In genomic region chr20:33404281-33404680, GRCh38 we compare ENCODE assay signal across 20 cellular contexts. TPM values are rescaled to one million over a fixed set of nuclear protein-coding genes. Genes with fewer than 3 reads are reported as not detected.
DNase-seq lines count a peak whose midpoint lies in the region; ATAC-seq and TF ChIP-seq lines count a peak whose summit lies in the region.
"Had no signal": no experiment of that assay in that cellular context is flagged by ENCODE, and none has a peak within 500 bp of the region (broad histone marks: within the 10 kb centered on the region; RNA-seq: fewer than 3 reads in every experiment).

No MANE protein-coding gene starts in this region.

- H3K79me2 ChIP-seq in trophoblast cell (ENCODE audit: control insufficient read depth, insufficient read depth, low read length, poor library complexity), result peaks cover 4% of the 10 kb centered on the region

- H3K23ac ChIP-seq in trophoblast cell (ENCODE audit: low read length), result no peak overlapping the region

- H3K4me3 ChIP-seq in epithelial cell of esophagus (ENCODE audit: low read length) (no peak overlapping the region), trophoblast cell (ENCODE audit: low read depth, low read length) (no peak overlapping the region)
- H3K4me3 ChIP-seq: BLaER1, GM12878, GM23338, MG63 had no signal

- no peak overlapping the region for H4K12ac ChIP-seq in trophoblast cell (ENCODE audit: low read depth, low read length)

- peaks cover 3% of the 10 kb centered on the region for H3K79me1 ChIP-seq in trophoblast cell (ENCODE audit: low read length)

- POLR2A ChIA-PET in RWPE1 (lab: Yijun Ruan, JAX; ENCODE audit: low non-redundant PET), result interaction anchor here (0.9 kb wide), 1 partner anchor 39 kb away, joined by 3 read pairs; the partner anchor contains the start of gene SNTA1

- no peak overlapping the region for H3K27ac Mint-ChIP-seq in T-helper 2 cell treated with Interferon-gamma antibody and Interleukin-4, amounts not matched to agents 5 μg/mL and 100 μg/mL, for 36 hours
- no peak overlapping the region for H3K27ac Mint-ChIP-seq in neural crest cell (ENCODE audit: unreplicated experiment)
- H3K27ac Mint-ChIP-seq: GM23338 had no signal

- peaks cover 0 to 7% of the 10 kb centered on the region in 2 experiments for H3K4me1 ChIP-seq in trophoblast cell (ENCODE audit: control insufficient read depth in 1 of 2, insufficient read depth in 2 of 2, low read length in 2 of 2)

- WGBS in trophoblast cell (ENCODE audit: extremely low coverage, insufficient coverage, insufficient read length), result no CpG with 5 or more reads among the region's 2 CpGs

- H3K9me3 ChIP-seq in trophoblast cell (ENCODE audit: insufficient read depth, low read depth, low read length), result peaks cover 3% of the 10 kb centered on the region
- H3K9me3 ChIP-seq: BLaER1, MG63 had no signal

- peaks cover 13% of the 10 kb centered on the region for H3K36me3 Mint-ChIP-seq in T-helper 2 cell treated with Interferon-gamma antibody and Interleukin-4, amounts not matched to agents 5 μg/mL and 100 μg/mL, for 36 hours (ENCODE audit: low read depth)
- peaks cover 9% of the 10 kb centered on the region for H3K36me3 Mint-ChIP-seq in neural crest cell (ENCODE audit: low read depth)

- peaks cover 19% of the 10 kb centered on the region for H3K4me1 Mint-ChIP-seq in T-helper 2 cell treated with Interferon-gamma antibody and Interleukin-4, amounts not matched to agents 5 μg/mL and 100 μg/mL, for 36 hours (ENCODE audit: low read depth)
- H3K4me1 Mint-ChIP-seq in neural crest cell, result peaks cover 37% of the 10 kb centered on the region

- no peak overlapping the region for H2BK120ac ChIP-seq in trophoblast cell (ENCODE audit: insufficient read depth, low read length, poor library complexity)

- no peaks in the 10 kb centered on the region for H3K36me3 ChIP-seq in trophoblast cell (ENCODE audit: control insufficient read depth in 1 of 2, insufficient read depth in 2 of 2, low read length in 2 of 2)

- no peaks in the 10 kb centered on the region for H3K27me3 Mint-ChIP-seq in T-helper 2 cell treated with Interferon-gamma antibody and Interleukin-4, amounts not matched to agents 5 μg/mL and 100 μg/mL, for 36 hours (ENCODE audit: low read depth)
- no peaks in the 10 kb centered on the region for H3K27me3 Mint-ChIP-seq in neural crest cell (ENCODE audit: low read depth)

- no peak overlapping the region for H3K4me2 ChIP-seq in trophoblast cell (ENCODE audit: low read length)
- H3K4me2 ChIP-seq: BLaER1, GM23338, KMS-11 had no signal

- TF ChIP-seq POLR2A in erythroblast (IDR thresholded peaks at IDR 0.05; ENCODE audit: low read length), result no peak

- H2BK5ac ChIP-seq in trophoblast cell (ENCODE audit: low read depth, low read length, poor library complexity), result no peak overlapping the region

- no peak overlapping the region for H2AK5ac ChIP-seq in trophoblast cell (ENCODE audit: low read length)

- H3K18ac ChIP-seq in trophoblast cell (ENCODE audit: low read length), result no peak overlapping the region

- no peaks in the 10 kb centered on the region for H3K9me3 Mint-ChIP-seq in T-helper 2 cell treated with Interferon-gamma antibody and Interleukin-4, amounts not matched to agents 5 μg/mL and 100 μg/mL, for 36 hours
- H3K9me3 Mint-ChIP-seq in neural crest cell, result no peaks in the 10 kb centered on the region
- H3K9me3 Mint-ChIP-seq: GM23338 had no signal

- DNase-seq in T-helper 2 cell treated with Interferon-gamma antibody and Interleukin-4, amounts not matched to agents 5 μg/mL and 100 μg/mL, for 36 hours (ENCODE audit: low spot score), result no peak
- DNase-seq in T-helper 2 cell, result no peak
- DNase-seq in RWPE1 (ENCODE audit: low spot score), result peak; percentile 78
- peak; percentile 75 for DNase-seq in epithelial cell of esophagus (ENCODE audit: low read depth)
- no peak for DNase-seq in neural crest cell (ENCODE audit: low read depth, low spot score)
- no peak for DNase-seq in erythroblast (lab: John Stamatoyannopoulos, UW)
- DNase-seq in trophoblast cell, result no peak
- DNase-seq: 8988T, GDM1, MG63, NCI-H1092 treated with DMSO at 0.1 percent for 48 hours, NCI-H2081 treated with DMSO at 0.1 percent for 48 hours, NCI-H510A, NCI-H82, PC-3 had no signal

- ATAC-seq in HG02678 (IDR thresholded peaks at IDR 0.05; ENCODE audit: unreplicated experiment), result no peak
- ATAC-seq: GM12878, GM23338, PC-3 had no signal

- H2BK12ac ChIP-seq in trophoblast cell (ENCODE audit: low read length), result no peak overlapping the region

- no peak overlapping the region for H3K4ac ChIP-seq in trophoblast cell (ENCODE audit: low read depth, low read length)

- no peak overlapping the region for H4K91ac ChIP-seq in trophoblast cell (ENCODE audit: low read depth, low read length)

- H3K9ac ChIP-seq in trophoblast cell (ENCODE audit: low read length), result no peak overlapping the region
- H3K9ac ChIP-seq: BLaER1, KMS-11 had no signal

- no peak overlapping the region for H2AFZ ChIP-seq in trophoblast cell (ENCODE audit: insufficient read depth, low read length, poor library complexity)
- H2AFZ ChIP-seq: GM23338 had no signal

- TF ChIP-seq CTCF in RWPE1 (conservative IDR thresholded peaks at IDR 0.05; ENCODE audit: low read depth), result no peak
- TF ChIP-seq CTCF in epithelial cell of esophagus (IDR thresholded peaks at IDR 0.05; ENCODE audit: insufficient read depth, low read depth, low read length, missing control alignments), result no peak
- TF ChIP-seq CTCF in neural crest cell (conservative IDR thresholded peaks at IDR 0.05), result no peak

- no peak overlapping the region for H4K8ac ChIP-seq in trophoblast cell (ENCODE audit: low read depth, low read length)

- H3K14ac ChIP-seq in trophoblast cell (ENCODE audit: low read length), result no peak overlapping the region

- H3K27me3 ChIP-seq in trophoblast cell (ENCODE audit: insufficient read depth, low read length), result no peaks in the 10 kb centered on the region
- H3K27me3 ChIP-seq: BLaER1, MG63 had no signal

- H3K27ac ChIP-seq in RWPE1, result no peak overlapping the region
- H3K27ac ChIP-seq in trophoblast cell (ENCODE audit: low read depth, low read length), result no peak overlapping the region
- H3K27ac ChIP-seq: BLaER1, KMS-11 had no signal

- H3K4me3 Mint-ChIP-seq in T-helper 2 cell treated with Interferon-gamma antibody and Interleukin-4, amounts not matched to agents 5 μg/mL and 100 μg/mL, for 36 hours, result peak overlapping the region; percentile 4
- peak overlapping the region; percentile 95 for H3K4me3 Mint-ChIP-seq in neural crest cell
- H3K4me3 Mint-ChIP-seq: GM23338 had no signal

- CTCF ChIA-PET in RWPE1 (lab: Yijun Ruan, JAX), result interaction anchor here (0.5 to 0.7 kb wide), 3 partner anchors 23 to 568 kb away, joined by 3 to 7 read pairs (median 4); no protein-coding TSS in a partner anchor

RNA-seq across cellular contexts. Expression of gene CDK5RAP1, which starts 3.0 kb away (rescaled TPM):
- total RNA-seq in neural crest cell, result 56.3 and 58.7 TPM in 2 replicates
- 14.1 and 15.5 TPM in 2 replicates for polyA plus RNA-seq in trophoblast cell (2013)

RNA-seq across cellular contexts. Expression of gene SNTA1, which starts 39.3 kb away (rescaled TPM):
- 9.4 and 10.3 TPM in 2 replicates for total RNA-seq in neural crest cell
- 1.1 and 1.2 TPM in 2 replicates for polyA plus RNA-seq in trophoblast cell (2013)

Comparison
In these comparisons a context has a peak if more than half of its experiments do, and no peak if none do; other contexts are left out.
1. DNase-seq: peak in RWPE1 (single experiment) and epithelial cell of esophagus (single experiment); none in T-helper 2 cell treated with Interferon-gamma antibody and Interleukin-4, amounts not matched to agents 5 μg/mL and 100 μg/mL, for 36 hours (single experiment), T-helper 2 cell (0 of 5), neural crest cell (single experiment), erythroblast (0 of 2) and trophoblast cell (0 of 2).